9 cellular contexts compared by ENCODE assay signal in the genomic region with DNA sequence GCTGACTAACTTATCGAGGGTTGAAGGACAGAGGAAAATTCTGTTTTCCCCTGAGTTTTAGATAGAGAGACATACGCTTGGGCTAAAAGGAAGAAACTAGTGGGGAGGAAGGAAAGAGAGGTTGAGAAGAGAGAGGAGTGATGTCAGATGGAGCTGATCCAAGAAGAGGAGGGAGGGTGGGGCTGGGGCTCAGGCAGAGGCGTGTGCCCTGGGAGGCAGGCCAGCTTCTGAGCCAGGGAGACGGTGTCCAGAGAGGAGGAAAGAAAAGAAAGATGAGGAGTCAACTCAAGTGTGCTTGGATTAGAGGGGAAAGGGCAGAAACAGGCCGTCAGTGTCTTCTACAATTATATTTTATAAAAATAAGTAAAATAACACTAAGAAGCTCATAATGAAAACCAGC. TPM values are rescaled to one million over a fixed set of nuclear protein-coding genes. Genes with fewer than 3 reads are reported as not detected.
DNase-seq lines count a peak whose midpoint lies in the region; ATAC-seq and TF ChIP-seq lines count a peak whose summit lies in the region.
"Had no signal": no experiment of that assay in that cellular context is flagged by ENCODE, and none has a peak within 500 bp of the region (broad histone marks: within the 10 kb centered on the region; RNA-seq: fewer than 3 reads in every experiment).

No MANE protein-coding gene starts in this region.

- H3K27ac Mint-ChIP-seq in activated naive CD4-positive, alpha-beta T cell treated with anti-CD3 and anti-CD28 coated beads, Interleukin-2, amount 10 ng/mL, durations not matched to agents 7 days and 5 days: no peak overlapping the region

- intact Hi-C loops in mucosa of descending colon (cut with DNase I, micrococcal nuclease): no loop called here

- ATAC-seq in mucosa of descending colon (peak; percentile 14), GM18907 (IDR thresholded peaks at IDR 0.05; ENCODE audit: unreplicated experiment) (no peak)

- peaks cover 14% of the 10 kb centered on the region for H3K4me1 ChIP-seq in mucosa of descending colon (ENCODE audit: low read depth)
- H3K4me1 ChIP-seq: BE2C had no signal

- H3K36me3 ChIP-seq in mucosa of descending colon (ENCODE audit: low read depth): no peaks in the 10 kb centered on the region
- H3K36me3 ChIP-seq: BE2C had no signal

- CTCF ChIA-PET in activated naive CD4-positive, alpha-beta T cell treated with anti-CD3 and anti-CD28 coated beads, Interleukin-2, amount 10 ng/mL, durations not matched to agents 7 days and 5 days (lab: Charles Lee): no interaction called here

- H3K27me3 Mint-ChIP-seq in activated naive CD4-positive, alpha-beta T cell treated with anti-CD3 and anti-CD28 coated beads, Interleukin-2, amount 10 ng/mL, durations not matched to agents 7 days and 5 days: no peaks in the 10 kb centered on the region

- H3K9me3 ChIP-seq in mucosa of descending colon: no peaks in the 10 kb centered on the region
- H3K9me3 ChIP-seq: BE2C had no signal

- H3K4me3 Mint-ChIP-seq in activated naive CD4-positive, alpha-beta T cell treated with anti-CD3 and anti-CD28 coated beads, Interleukin-2, amount 10 ng/mL, durations not matched to agents 7 days and 5 days: no peak overlapping the region

- no peaks in the 10 kb centered on the region for H3K9me3 Mint-ChIP-seq in activated naive CD4-positive, alpha-beta T cell treated with anti-CD3 and anti-CD28 coated beads, Interleukin-2, amount 10 ng/mL, durations not matched to agents 7 days and 5 days

- H3K4me3 ChIP-seq in epithelial cell of esophagus (ENCODE audit: low read length): no peak overlapping the region
- H3K4me3 ChIP-seq in mucosa of descending colon: no peak overlapping the region

- peaks cover 25% of the 10 kb centered on the region for H3K4me1 Mint-ChIP-seq in activated naive CD4-positive, alpha-beta T cell treated with anti-CD3 and anti-CD28 coated beads, Interleukin-2, amount 10 ng/mL, durations not matched to agents 7 days and 5 days

- TF ChIP-seq CTCF in epithelial cell of esophagus (IDR thresholded peaks at IDR 0.05; ENCODE audit: insufficient read depth, low read depth, low read length, missing control alignments): no peak
- no peak for TF ChIP-seq CTCF in mucosa of descending colon (IDR thresholded peaks at IDR 0.05)
- TF ChIP-seq CTCF in GM20000 (IDR thresholded peaks at IDR 0.05; ENCODE audit: extremely low read depth, missing control alignments): no peak

- H3K36me3 Mint-ChIP-seq in activated naive CD4-positive, alpha-beta T cell treated with anti-CD3 and anti-CD28 coated beads, Interleukin-2, amount 10 ng/mL, durations not matched to agents 7 days and 5 days: peaks cover 7% of the 10 kb centered on the region

- peak; percentile 89 for DNase-seq in AG08395 (ENCODE audit: low spot score)
- DNase-seq in NCI-H2196 (lab: John Stamatoyannopoulos, UW; ENCODE audit: unreplicated experiment): peak; percentile 51
- peak; percentile 60 for DNase-seq in epithelial cell of esophagus (ENCODE audit: low read depth)
- peak; percentile 58 to 66 (median 64) for DNase-seq in mucosa of descending colon
- DNase-seq in activated effector memory CD4-positive, alpha-beta T cell treated with anti-CD3 and anti-CD28 coated beads, Interleukin-2, amount 50 U/mL, for 16 hours: no peak
- no peak for DNase-seq in GM20000 (ENCODE audit: low spot score)
- no peak for DNase-seq in activated naive CD4-positive, alpha-beta T cell treated with anti-CD3 and anti-CD28 coated beads, Interleukin-2, amount 10 ng/mL, durations not matched to agents 7 days and 5 days
- DNase-seq: BE2C had no signal

RNA-seq across cellular contexts. Expression of gene EMILIN2, which starts 56.2 kb away (rescaled TPM):
- total RNA-seq in mucosa of descending colon: 10 to 100 TPM; 13.3 to 19.6 (median 18.3) TPM

Comparison
In these comparisons a context has a peak if more than half of its experiments do, and no peak if none do; other contexts are left out.
1. DNase-seq: peak in AG08395 (single experiment), NCI-H2196 (single experiment), epithelial cell of esophagus (single experiment) and mucosa of descending colon (3 of 3); none in activated effector memory CD4-positive, alpha-beta T cell treated with anti-CD3 and anti-CD28 coated beads, Interleukin-2, amount 50 U/mL, for 16 hours (single experiment), GM20000 (single experiment) and activated naive CD4-positive, alpha-beta T cell treated with anti-CD3 and anti-CD28 coated beads, Interleukin-2, amount 10 ng/mL, durations not matched to agents 7 days and 5 days (single experiment).